Comparison of ENCODE assay signal across 4 cellular contexts in genomic region chr16:66320774-66321173, GRCh38.
TF ChIP-seq lines count a peak whose summit lies in the region.

No MANE protein-coding gene starts in this region.

TF ChIP-seq in HepG2, 621 proteins besides CTCF, POLR2A, EP300 and RAD21:
- TF ChIP-seq ZNF768 (CRISPR knock-in tag; IDR thresholded peaks at IDR 0.05) (peak; percentile 48; the same call in 1 of the 2 replicates), MYC (CRISPR knock-in tag; IDR thresholded peaks at IDR 0.05; ENCODE audit: borderline replicate concordance) (no peak)

TF ChIP-seq in HEK293, 187 proteins besides CTCF, POLR2A, EP300 and RAD21:
- TF ChIP-seq ZNF133 (tag by site-specific recombination; IDR thresholded peaks at IDR 0.05) = no peak
- TF ChIP-seq ZNF768 (tag by site-specific recombination; IDR thresholded peaks at IDR 0.05) = 0 out of 2 replicates have a peak, but pooled peaks have one; percentile 55
- TF ChIP-seq ZNF202 (tag by site-specific recombination; IDR thresholded peaks at IDR 0.05; ENCODE audit: borderline replicate concordance) = no peak
TF ChIP-seq in HEK293: peak in this region for 1.

TF ChIP-seq in K562, 482 proteins besides CTCF, POLR2A, EP300 and RAD21:
- TF ChIP-seq ZFP36 (IDR thresholded peaks at IDR 0.05; ENCODE audit: low read depth, low read length, partially characterized antibody) = peak; percentile 39
- peak; percentile 69 for TF ChIP-seq RBM25 (IDR thresholded peaks at IDR 0.05; ENCODE audit: low read depth, low read length, severe bottlenecking)
- TF ChIP-seq PTBP1 (IDR thresholded peaks at IDR 0.05; ENCODE audit: low read depth, low read length) = no peak
- TF ChIP-seq PPARD (CRISPR knock-in tag; IDR thresholded peaks at IDR 0.05) = no peak
- no peak for TF ChIP-seq TSHZ1 (CRISPR knock-in tag; IDR thresholded peaks at IDR 0.05)
- TF ChIP-seq E4F1 (CRISPR knock-in tag; IDR thresholded peaks at IDR 0.05; ENCODE audit: borderline replicate concordance) = no peak
- TF ChIP-seq BCOR (IDR thresholded peaks at IDR 0.05) = peak; percentile 47; the same call in 1 of the 2 replicates
- no peak for TF ChIP-seq ZMIZ1 (IDR thresholded peaks at IDR 0.05; ENCODE audit: low read depth in 2 of 2, low read length in 2 of 2)

TF ChIP-seq in H1, 55 proteins besides CTCF, POLR2A, EP300 and RAD21:
- TF ChIP-seq KDM1A (IDR thresholded peaks at IDR 0.05; ENCODE audit: borderline replicate concordance, low read length) = peak; percentile 66
- TF ChIP-seq FOSL1 (IDR thresholded peaks at IDR 0.05; ENCODE audit: insufficient read depth, low read depth, low read length) = no peak
